In the genomic region with DNA sequence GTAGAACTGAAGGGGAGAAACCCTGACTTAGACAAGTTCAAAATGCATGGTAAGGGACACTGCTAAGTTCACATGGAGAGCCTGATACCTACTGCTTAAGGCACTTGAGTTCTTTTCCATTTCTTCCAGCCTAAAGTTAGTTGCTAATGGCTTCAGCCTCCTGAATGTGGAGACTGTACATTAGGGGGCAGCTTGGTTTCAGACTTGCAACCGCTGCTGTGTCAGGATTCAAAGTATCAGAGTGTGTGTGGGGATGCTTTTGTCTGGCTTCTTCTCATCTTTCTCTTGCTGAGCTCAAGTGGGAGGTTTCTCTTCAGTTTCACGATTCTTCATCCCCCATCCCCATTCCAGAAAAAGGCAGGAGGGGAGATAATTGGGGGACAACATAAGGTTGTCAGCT, we compare ENCODE assay signal across 14 cellular contexts. TPM values are rescaled to one million over a fixed set of nuclear protein-coding genes. Genes with fewer than 3 reads are reported as not detected.
DNase-seq lines count a peak whose midpoint lies in the region; ATAC-seq and TF ChIP-seq lines count a peak whose summit lies in the region.
"Had no signal": no experiment of that assay in that cellular context is flagged by ENCODE, and none has a peak within 500 bp of the region (broad histone marks: within the 10 kb centered on the region; RNA-seq: fewer than 3 reads in every experiment).

No MANE protein-coding gene starts in this region.

- DNase-seq in Ammon's horn (ENCODE audit: low spot score) (peak; percentile 75), SK-MEL-5 (ENCODE audit: low read depth, low spot score) (peak; percentile 45), left lung (no peak), GM20000 (ENCODE audit: low spot score) (no peak), COR-L47 (lab: John Stamatoyannopoulos, UW) (no peak)
- no peak for DNase-seq in stimulated activated CD4-positive, alpha-beta T cell treated with anti-CD3 and anti-CD28 coated beads, Interleukin-2, amount 100 ng/mL, for 48 hours
- DNase-seq: activated CD4-positive, alpha-beta T cell treated with anti-CD3 and anti-CD28 coated beads, Interleukin-2, amount 50 U/mL, for 1 hour; activated naive CD4-positive, alpha-beta T cell treated with Interleukin-2 at 50 U/mL for 16 hours; CD4-positive, CD25-positive, alpha-beta regulatory T cell; NCI-H1092 had no signal

- TF ChIP-seq CTCF in left lung (IDR thresholded peaks at IDR 0.05) (no peak), GM20000 (IDR thresholded peaks at IDR 0.05; ENCODE audit: extremely low read depth, missing control alignments) (no peak)

- no peaks in the 10 kb centered on the region for H3K36me3 ChIP-seq in left lung

- intact Hi-C loops in left lung (cut with DNase I) = no loop called here

- peak; percentile 49 for ATAC-seq in GM18498 (IDR thresholded peaks at IDR 0.05; ENCODE audit: unreplicated experiment)
- ATAC-seq in left lung = peak; percentile 39
- no peak for ATAC-seq in GM19395 (IDR thresholded peaks at IDR 0.05; ENCODE audit: unreplicated experiment)

- in situ Hi-C loops in SK-MEL-5 (cut with HindIII; ENCODE audit: low pct_unique_long_range_greater_than_20kb, low sequenced_read_pairs) = no loop called here

- H3K27ac ChIP-seq in left lung = no peak overlapping the region
- H3K27ac ChIP-seq: coronary artery, RWPE1 had no signal

- H3K27me3 ChIP-seq in left lung = no peaks in the 10 kb centered on the region

- no peaks in the 10 kb centered on the region for H3K9me3 ChIP-seq in left lung

- H3K4me3 ChIP-seq in left lung = no peak overlapping the region
- H3K4me3 ChIP-seq: coronary artery had no signal

- no peaks in the 10 kb centered on the region for H3K4me1 ChIP-seq in left lung

RNA-seq across cellular contexts. Expression of gene ATP10B, which starts 49.4 kb away (rescaled TPM):
- total RNA-seq in SK-MEL-5 (2014; rRNA removed; shearing (Covaris generic)) = 4.3 and 7.0 TPM in 2 replicates
- 3.2 and 5.1 TPM in 2 replicates for polyA plus RNA-seq in SK-MEL-5 (2015; cell fraction: cytosol; rRNA removed)
- 16.3 and 31.7 TPM in 2 replicates for polyA plus RNA-seq in SK-MEL-5 (2015; cell fraction: nucleus; rRNA removed)
- total RNA-seq in left lung = under 1 TPM; 0.09 to 0.39 TPM
- total RNA-seq: CD4-positive, CD25-positive, alpha-beta regulatory T cell had no signal
- polyA plus RNA-seq: CD4-positive, CD25-positive, alpha-beta regulatory T cell had no signal

Comparison
In these comparisons a context has a peak if more than half of its experiments do, and no peak if none do; other contexts are left out.
1. DNase-seq: peak in Ammon's horn (single experiment) and SK-MEL-5 (single experiment); none in left lung (0 of 2), stimulated activated CD4-positive, alpha-beta T cell treated with anti-CD3 and anti-CD28 coated beads, Interleukin-2, amount 100 ng/mL, for 48 hours (0 of 2), GM20000 (single experiment) and COR-L47 (single experiment).